In the genomic region with DNA sequence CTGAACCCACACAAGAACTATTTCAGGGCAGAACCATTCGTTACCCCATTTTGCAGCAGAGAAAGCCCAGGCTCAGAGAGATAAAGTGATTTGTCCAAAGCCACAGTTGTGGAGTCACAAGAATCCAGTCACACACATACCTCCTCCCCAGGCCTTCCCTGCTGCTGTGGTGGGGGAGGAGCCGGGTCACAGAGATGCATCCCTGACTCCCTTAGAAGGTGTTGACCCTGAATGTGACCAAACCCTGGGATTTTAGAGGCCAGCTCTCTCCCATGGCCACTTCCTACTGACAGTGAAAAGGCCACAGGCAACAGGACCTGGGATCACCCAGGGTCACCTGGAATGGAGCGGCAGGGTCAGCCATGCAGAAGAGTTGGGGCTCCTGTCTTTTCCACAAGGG, we compare ENCODE assay signal across 12 cellular contexts. TPM values are rescaled to one million over a fixed set of nuclear protein-coding genes. Genes with fewer than 3 reads are reported as not detected.
DNase-seq lines count a peak whose midpoint lies in the region; ATAC-seq lines count a peak whose summit lies in the region.
"Had no signal": no experiment of that assay in that cellular context is flagged by ENCODE, and none has a peak within 500 bp of the region (broad histone marks: within the 10 kb centered on the region; RNA-seq: fewer than 3 reads in every experiment).

No MANE protein-coding gene starts in this region.

- CTCF ChIA-PET in CD4-positive, alpha-beta memory T cell (lab: Charles Lee; ENCODE audit: partially characterized antibody): interaction anchor here (1.0 to 4.0 kb wide), 4 partner anchors 56 to 402 kb away, joined by 4 to 21 read pairs (median 14); no protein-coding TSS in a partner anchor

- peak overlapping the region in 7 of 8 donors; percentile 56 to 83 (median 78) for H3K4me3 Mint-ChIP-seq in CD4-positive, alpha-beta memory T cell
- H3K4me3 Mint-ChIP-seq in activated T-helper 2 cell treated with anti-CD3 and anti-CD28 coated beads, Interferon-gamma antibody, Interleukin-2, Interleukin-4, amounts not matched to agents 10 μg/mL and 5 μg/mL and 100 μg/mL, durations not matched to agents 14 hours and 24 hours and 36 hours (ENCODE audit: low read depth): no peak overlapping the region
- peak overlapping the region in 9 of 10 donors; percentile 59 to 90 (median 70) for H3K4me3 Mint-ChIP-seq in naive thymus-derived CD8-positive, alpha-beta T cell

- H3K27me3 ChIP-seq in CD4-positive, alpha-beta memory T cell (ENCODE audit: insufficient read depth, low read length): no peaks in the 10 kb centered on the region
- H3K27me3 ChIP-seq: SJCRH30 had no signal

- H3K4me3 ChIP-seq in CD4-positive, alpha-beta memory T cell (ENCODE audit: low read length in 2 of 2): no peak overlapping the region
- H3K4me3 ChIP-seq: SJCRH30 had no signal

- peaks cover 36% of the 10 kb centered on the region for H3K4me1 ChIP-seq in CD4-positive, alpha-beta memory T cell (ENCODE audit: insufficient read depth, low read length)
- H3K4me1 ChIP-seq: SJCRH30 had no signal

- peak; percentile 18 for ATAC-seq in HG03175 (IDR thresholded peaks at IDR 0.05; ENCODE audit: unreplicated experiment)
- no peak for ATAC-seq in naive thymus-derived CD8-positive, alpha-beta T cell
- ATAC-seq in HG03432 (IDR thresholded peaks at IDR 0.05; ENCODE audit: unreplicated experiment): no peak
- no peak for ATAC-seq in HG03469 (IDR thresholded peaks at IDR 0.05; ENCODE audit: unreplicated experiment)

- no peaks in the 10 kb centered on the region for H3K27me3 Mint-ChIP-seq in CD4-positive, alpha-beta memory T cell
- no peaks in the 10 kb centered on the region for H3K27me3 Mint-ChIP-seq in activated T-helper 2 cell treated with anti-CD3 and anti-CD28 coated beads, Interferon-gamma antibody, Interleukin-2, Interleukin-4, amounts not matched to agents 10 μg/mL and 5 μg/mL and 100 μg/mL, durations not matched to agents 14 hours and 24 hours and 36 hours (ENCODE audit: low read depth)
- no peaks in the 10 kb centered on the region for H3K27me3 Mint-ChIP-seq in naive thymus-derived CD8-positive, alpha-beta T cell

- peak overlapping the region; percentile 80 to 95 (median 92) for H3K27ac Mint-ChIP-seq in CD4-positive, alpha-beta memory T cell
- H3K27ac Mint-ChIP-seq in activated T-helper 2 cell treated with anti-CD3 and anti-CD28 coated beads, Interferon-gamma antibody, Interleukin-2, Interleukin-4, amounts not matched to agents 10 μg/mL and 5 μg/mL and 100 μg/mL, durations not matched to agents 14 hours and 24 hours and 36 hours: peak overlapping the region; percentile 78
- peak overlapping the region in 9 of 10 donors; percentile 83 to 94 (median 90) for H3K27ac Mint-ChIP-seq in naive thymus-derived CD8-positive, alpha-beta T cell

- no peaks in the 10 kb centered on the region for H3K9me3 Mint-ChIP-seq in CD4-positive, alpha-beta memory T cell
- no peaks in the 10 kb centered on the region for H3K9me3 Mint-ChIP-seq in activated T-helper 2 cell treated with anti-CD3 and anti-CD28 coated beads, Interferon-gamma antibody, Interleukin-2, Interleukin-4, amounts not matched to agents 10 μg/mL and 5 μg/mL and 100 μg/mL, durations not matched to agents 14 hours and 24 hours and 36 hours
- H3K9me3 Mint-ChIP-seq in naive thymus-derived CD8-positive, alpha-beta T cell: no peaks in the 10 kb centered on the region

- peaks cover 9% of the 10 kb centered on the region for H3K36me3 ChIP-seq in CD4-positive, alpha-beta memory T cell (ENCODE audit: insufficient read depth, low read length)

- no peaks in the 10 kb centered on the region for H3K9me3 ChIP-seq in CD4-positive, alpha-beta memory T cell (ENCODE audit: control insufficient read depth in 1 of 2, low read length in 2 of 2)
- H3K9me3 ChIP-seq: SJCRH30 had no signal

- intact Hi-C loops in CD4-positive, alpha-beta memory T cell (cut with micrococcal nuclease): loop anchor here (1.0 to 2.0 kb wide), 2 partner anchors 48 to 209 kb away; partner anchors contain the start of gene CHMP4B
- intact Hi-C loops in activated T-helper 2 cell treated with anti-CD3 and anti-CD28 coated beads, Interferon-gamma antibody, Interleukin-2, Interleukin-4, amounts not matched to agents 10 μg/mL and 5 μg/mL and 100 μg/mL, durations not matched to agents 14 hours and 24 hours and 36 hours (cut with micrococcal nuclease): loop anchor here (5.0 kb wide), 1 partner anchor 47 kb away; the partner anchor contains the start of gene CHMP4B

- POLR2A ChIA-PET in CD4-positive, alpha-beta memory T cell (lab: Charles Lee; ENCODE audit: partially characterized antibody): interaction anchor here (0.9 to 2.4 kb wide), 9 partner anchors 9 to 192 kb away, joined by 3 to 30 read pairs (median 6); partner anchors contain the start of genes CHMP4B, RALY and ZNF341
- POLR2A ChIA-PET in naive thymus-derived CD8-positive, alpha-beta T cell (lab: Charles Lee): interaction anchor here (1.0 to 2.8 kb wide), 6 partner anchors 11 to 253 kb away, joined by 3 to 22 read pairs (median 4); partner anchors contain the start of genes CHMP4B, EIF2S2 and PXMP4

- peak overlapping the region; percentile 29 for H3K27ac ChIP-seq in CD4-positive, alpha-beta memory T cell (ENCODE audit: low read depth, low read length)
- H3K27ac ChIP-seq: C4-2B, SJCRH30 had no signal

- no peak for DNase-seq in CD4-positive, alpha-beta memory T cell
- no peak for DNase-seq in activated T-helper 2 cell treated with anti-CD3 and anti-CD28 coated beads, Interferon-gamma antibody, Interleukin-2, Interleukin-4, amounts not matched to agents 10 μg/mL and 5 μg/mL and 100 μg/mL, durations not matched to agents 14 hours and 24 hours and 36 hours (ENCODE audit: low spot score)
- no peak for DNase-seq in naive thymus-derived CD8-positive, alpha-beta T cell
- DNase-seq in cortex of kidney (lab: John Stamatoyannopoulos, UW) (no peak), NCI-H2107 treated with DMSO at 0.1 percent for 48 hours (lab: John Stamatoyannopoulos, UW; ENCODE audit: unreplicated experiment) (no peak)
- DNase-seq: left cardiac atrium, NCI-H1930, SJCRH30 had no signal

- peaks cover 17 to 34% (median 27%) of the 10 kb centered on the region in 4 donors for H3K4me1 Mint-ChIP-seq in CD4-positive, alpha-beta memory T cell
- peaks cover 25% of the 10 kb centered on the region for H3K4me1 Mint-ChIP-seq in activated T-helper 2 cell treated with anti-CD3 and anti-CD28 coated beads, Interferon-gamma antibody, Interleukin-2, Interleukin-4, amounts not matched to agents 10 μg/mL and 5 μg/mL and 100 μg/mL, durations not matched to agents 14 hours and 24 hours and 36 hours (ENCODE audit: low read depth)
- peaks cover 18 to 34% (median 27%) of the 10 kb centered on the region in 4 donors for H3K4me1 Mint-ChIP-seq in naive thymus-derived CD8-positive, alpha-beta T cell

- peaks cover 9 to 20% of the 10 kb centered on the region in 2 donors for H3K36me3 Mint-ChIP-seq in CD4-positive, alpha-beta memory T cell
- peaks cover 30% of the 10 kb centered on the region for H3K36me3 Mint-ChIP-seq in activated T-helper 2 cell treated with anti-CD3 and anti-CD28 coated beads, Interferon-gamma antibody, Interleukin-2, Interleukin-4, amounts not matched to agents 10 μg/mL and 5 μg/mL and 100 μg/mL, durations not matched to agents 14 hours and 24 hours and 36 hours (ENCODE audit: low read depth)
- H3K36me3 Mint-ChIP-seq in naive thymus-derived CD8-positive, alpha-beta T cell: peaks cover 0 to 19% (median 7%) of the 10 kb centered on the region in 3 donors

RNA-seq across cellular contexts. Expression of gene CHMP4B, which starts 48.6 kb away (rescaled TPM):
- 10 to 100 TPM; 53.0 to 54.0 TPM for total RNA-seq in CD4-positive, alpha-beta memory T cell
- 1 to 10 TPM; 1.2 to 5.3 TPM for polyA plus RNA-seq in CD4-positive, alpha-beta memory T cell
- 113 and 116 TPM in 2 replicates for total RNA-seq in activated T-helper 2 cell treated with anti-CD3 and anti-CD28 coated beads, Interferon-gamma antibody, Interleukin-2, Interleukin-4, amounts not matched to agents 10 μg/mL and 5 μg/mL and 100 μg/mL, durations not matched to agents 14 hours and 24 hours and 36 hours
- total RNA-seq in naive thymus-derived CD8-positive, alpha-beta T cell: 10 to 100 TPM; 57.5 to 59.5 TPM
- 1 to 10 TPM; 4.0 to 5.0 (median 4.8) TPM for polyA plus RNA-seq in naive thymus-derived CD8-positive, alpha-beta T cell
